1 cellular context compared by ENCODE assay signal in genomic region chr19:3700242-3701032, GRCh38.
TF ChIP-seq lines count a peak whose summit lies in the region.

Gene PIP5K1C (minus strand): TSS chr19:3700468. CDS start chr19:3700390, 78 bp downstream.

TF ChIP-seq in HepG2, 621 proteins besides CTCF, POLR2A, EP300 and RAD21 (continued from another document and continues in another):
- TF ChIP-seq CREM (IDR thresholded peaks at IDR 0.05): 0 out of 2 replicates have a peak, but pooled peaks have one; percentile 13
- no peak for TF ChIP-seq CREM (CRISPR knock-in tag; IDR thresholded peaks at IDR 0.05)
- peak; percentile 64; the same call in 1 of the 2 replicates for TF ChIP-seq GMEB1 (CRISPR knock-in tag; IDR thresholded peaks at IDR 0.05; ENCODE audit: borderline replicate concordance)
- TF ChIP-seq SATB2 (CRISPR knock-in tag; IDR thresholded peaks at IDR 0.05): no peak
- no peak for TF ChIP-seq ETV6 (CRISPR knock-in tag; conservative IDR thresholded peaks at IDR 0.05)
- TF ChIP-seq ZNF607 (CRISPR knock-in tag; IDR thresholded peaks at IDR 0.05; ENCODE audit: borderline replicate concordance): no peak
- 0 out of 2 replicates have a peak, but pooled peaks have one; percentile 30 for TF ChIP-seq MAZ (IDR thresholded peaks at IDR 0.05; ENCODE audit: borderline replicate concordance, low read depth, low read length)
- TF ChIP-seq MAZ (CRISPR knock-in tag; IDR thresholded peaks at IDR 0.05; ENCODE audit: low read depth): no peak
- no peak for TF ChIP-seq PREB (CRISPR knock-in tag; IDR thresholded peaks at IDR 0.05)
- TF ChIP-seq PRDM10 (CRISPR knock-in tag; IDR thresholded peaks at IDR 0.05; ENCODE audit: low read depth): no peak
- no peak for TF ChIP-seq PTBP1 (IDR thresholded peaks at IDR 0.05; ENCODE audit: low read depth, low read length, poor library complexity, severe bottlenecking)
- no peak for TF ChIP-seq KLF11 (CRISPR knock-in tag; IDR thresholded peaks at IDR 0.05)
- TF ChIP-seq DNMT3B (CRISPR knock-in tag; conservative IDR thresholded peaks at IDR 0.05): no peak
- no peak; the same call in 1 of the 2 replicates for TF ChIP-seq ZSCAN31 (CRISPR knock-in tag; IDR thresholded peaks at IDR 0.05; ENCODE audit: low read depth)
- no peak for TF ChIP-seq MLLT10 (CRISPR knock-in tag; IDR thresholded peaks at IDR 0.05)
- TF ChIP-seq NFYB (CRISPR knock-in tag; IDR thresholded peaks at IDR 0.05): peak; percentile 71
- no peak for TF ChIP-seq TERF1 (CRISPR knock-in tag; IDR thresholded peaks at IDR 0.05)
- TF ChIP-seq ZNF30 (CRISPR knock-in tag; IDR thresholded peaks at IDR 0.05): no peak
- no peak for TF ChIP-seq EZH2 (conservative IDR thresholded peaks at IDR 0.05; ENCODE audit: low read depth, low read length)
- no peak for TF ChIP-seq ATF4 (CRISPR knock-in tag; IDR thresholded peaks at IDR 0.05)
- TF ChIP-seq ATF3 (CRISPR knock-in tag; IDR thresholded peaks at IDR 0.05): peak; percentile 10; the same call in 1 of the 2 replicates
- no peak for TF ChIP-seq E2F2 (CRISPR knock-in tag; IDR thresholded peaks at IDR 0.05; ENCODE audit: borderline replicate concordance)
- TF ChIP-seq UBTF (CRISPR knock-in tag; IDR thresholded peaks at IDR 0.05): no peak; the same call in 1 of the 2 replicates
- TF ChIP-seq JARID2 (CRISPR knock-in tag; IDR thresholded peaks at IDR 0.05; ENCODE audit: insufficient replicate concordance): no peak
- no peak for TF ChIP-seq KDM6A (CRISPR knock-in tag; IDR thresholded peaks at IDR 0.05; ENCODE audit: low read depth)
- TF ChIP-seq GATA4 (IDR thresholded peaks at IDR 0.05; ENCODE audit: borderline replicate concordance, low read depth): no peak
- no peak for TF ChIP-seq TBX3 (IDR thresholded peaks at IDR 0.05; ENCODE audit: borderline replicate concordance)
- no peak for TF ChIP-seq SMAD1 (CRISPR knock-in tag; IDR thresholded peaks at IDR 0.05; ENCODE audit: borderline replicate concordance, low read depth)
- no peak for TF ChIP-seq ATF5 (CRISPR knock-in tag; IDR thresholded peaks at IDR 0.05; ENCODE audit: low read depth)
- peak; percentile 34 for TF ChIP-seq TEAD3 (CRISPR knock-in tag; optimal IDR thresholded peaks at IDR 0.05; ENCODE audit: borderline replicate concordance)
- no peak for TF ChIP-seq ZNF709 (CRISPR knock-in tag; IDR thresholded peaks at IDR 0.05)
- TF ChIP-seq TBP (CRISPR knock-in tag; IDR thresholded peaks at IDR 0.05): no peak
- TF ChIP-seq ELF3 (CRISPR knock-in tag; IDR thresholded peaks at IDR 0.05): no peak
- TF ChIP-seq ZNF878 (CRISPR knock-in tag; IDR thresholded peaks at IDR 0.05): no peak
- TF ChIP-seq NFIB (CRISPR knock-in tag; IDR thresholded peaks at IDR 0.05; ENCODE audit: borderline replicate concordance): no peak
- TF ChIP-seq ZSCAN22 (CRISPR knock-in tag; IDR thresholded peaks at IDR 0.05): no peak
- TF ChIP-seq GLI4 (CRISPR knock-in tag; IDR thresholded peaks at IDR 0.05; ENCODE audit: borderline replicate concordance): no peak
- TF ChIP-seq ZNF354B (CRISPR knock-in tag; IDR thresholded peaks at IDR 0.05): no peak
- no peak for TF ChIP-seq ZNF430 (CRISPR knock-in tag; IDR thresholded peaks at IDR 0.05)
- TF ChIP-seq MZF1 (CRISPR knock-in tag; IDR thresholded peaks at IDR 0.05; ENCODE audit: borderline replicate concordance): no peak
- TF ChIP-seq ZNF484 (CRISPR knock-in tag; IDR thresholded peaks at IDR 0.05; ENCODE audit: borderline replicate concordance, low read depth): no peak
- no peak for TF ChIP-seq ZNF703 (CRISPR knock-in tag; IDR thresholded peaks at IDR 0.05; ENCODE audit: borderline replicate concordance)
- no peak for TF ChIP-seq KAT2B (IDR thresholded peaks at IDR 0.05; ENCODE audit: borderline replicate concordance, low read depth, low read length)
- no peak for TF ChIP-seq RORA (CRISPR knock-in tag; IDR thresholded peaks at IDR 0.05)
- TF ChIP-seq XBP1 (CRISPR knock-in tag; IDR thresholded peaks at IDR 0.05): no peak
- no peak for TF ChIP-seq PAXIP1 (CRISPR knock-in tag; conservative IDR thresholded peaks at IDR 0.05)
- TF ChIP-seq MAX (IDR thresholded peaks at IDR 0.05): peak; percentile 24; the same call in 1 of the 2 replicates
- TF ChIP-seq DPF2 (CRISPR knock-in tag; IDR thresholded peaks at IDR 0.05; ENCODE audit: borderline replicate concordance, low read depth): no peak
